In genomic region chr20:2751868-2752630, GRCh38 we compare ENCODE assay signal across 9 cellular contexts. TPM values are rescaled to one million over a fixed set of nuclear protein-coding genes. Genes with fewer than 3 reads are reported as not detected.
DNase-seq lines count a peak whose midpoint lies in the region; ATAC-seq and TF ChIP-seq lines count a peak whose summit lies in the region.
"Had no signal": no experiment of that assay in that cellular context is flagged by ENCODE, and none has a peak within 500 bp of the region (broad histone marks: within the 10 kb centered on the region; RNA-seq: fewer than 3 reads in every experiment).

No MANE protein-coding gene starts in this region.

- H3K9me3 Mint-ChIP-seq in stimulated activated naive B cell treated with anti-CD40 and anti-IgM and Interleukin-4, amounts not matched to agents 10 μg/mL and 1 μg/mL and 100 μg/mL, for 72 hours = no peaks in the 10 kb centered on the region
- H3K9me3 Mint-ChIP-seq: stimulated activated naive CD8-positive, alpha-beta T cell treated with anti-CD3 and anti-CD28 coated beads, Interleukin-15, Interleukin-2, amounts not matched to agents 100 ng/mL and 50 ng/mL, for 24 hours had no signal

- H3K27me3 Mint-ChIP-seq in stimulated activated naive B cell treated with anti-CD40 and anti-IgM and Interleukin-4, amounts not matched to agents 10 μg/mL and 1 μg/mL and 100 μg/mL, for 72 hours = peaks cover 65 to 72% of the 10 kb centered on the region in 2 donors

- no peaks in the 10 kb centered on the region for H3K9me3 ChIP-seq in Peyer's patch
- no peaks in the 10 kb centered on the region for H3K9me3 ChIP-seq in adipocyte (ENCODE audit: control insufficient read depth, low read length)

- TF ChIP-seq POLR2A in Peyer's patch (IDR thresholded peaks at IDR 0.05) = no peak

- no peaks in the 10 kb centered on the region for H3K36me3 Mint-ChIP-seq in stimulated activated naive B cell treated with anti-CD40 and anti-IgM and Interleukin-4, amounts not matched to agents 10 μg/mL and 1 μg/mL and 100 μg/mL, for 72 hours

- H3K4me1 ChIP-seq in Peyer's patch (peaks cover 3 to 38% (median 18%) of the 10 kb centered on the region in 4 donors), adipocyte (ENCODE audit: control insufficient read depth, insufficient read depth, low read length) (peaks cover 22% of the 10 kb centered on the region)

- TF ChIP-seq CTCF in GM20000 (IDR thresholded peaks at IDR 0.05; ENCODE audit: extremely low read depth, missing control alignments) (peak; percentile 15), Peyer's patch (IDR thresholded peaks at IDR 0.05) (peak in 3 of 6 experiments; percentile 11 to 31 (median 24)), kidney epithelial cell (IDR thresholded peaks at IDR 0.05; ENCODE audit: insufficient read depth, low read length, poor library complexity, severe bottlenecking) (no peak)

- ATAC-seq in stimulated activated naive B cell treated with anti-CD40 and anti-IgM and Interleukin-4, amounts not matched to agents 10 μg/mL and 1 μg/mL and 100 μg/mL, for 72 hours (replicated peaks) = peak; percentile 35 to 58
- no peak for ATAC-seq in GM19452 (IDR thresholded peaks at IDR 0.05; ENCODE audit: unreplicated experiment)
- no peak for ATAC-seq in HG03108 (IDR thresholded peaks at IDR 0.05; ENCODE audit: unreplicated experiment)

- H3K4me3 Mint-ChIP-seq in stimulated activated naive B cell treated with anti-CD40 and anti-IgM and Interleukin-4, amounts not matched to agents 10 μg/mL and 1 μg/mL and 100 μg/mL, for 72 hours = peak overlapping the region in 1 of 2 donors; percentile 75

- H3K27me3 ChIP-seq in Peyer's patch = no peaks in the 10 kb centered on the region
- H3K27me3 ChIP-seq in adipocyte (replicated peaks; ENCODE audit: control insufficient read depth, insufficient read depth, low read length) = peaks cover 66% of the 10 kb centered on the region
- H3K27me3 ChIP-seq in kidney epithelial cell (ENCODE audit: control insufficient read depth, insufficient read depth, low read length) = peaks cover 86% of the 10 kb centered on the region

- no peak overlapping the region for H3K9ac ChIP-seq in adipocyte (ENCODE audit: low read length)

- H3K4me1 Mint-ChIP-seq in stimulated activated naive B cell treated with anti-CD40 and anti-IgM and Interleukin-4, amounts not matched to agents 10 μg/mL and 1 μg/mL and 100 μg/mL, for 72 hours = peaks cover 26 to 37% of the 10 kb centered on the region in 2 donors

- peak; percentile 72 for DNase-seq in GM20000 (ENCODE audit: low spot score)
- peak in 1 of 3 donors; percentile 58 for DNase-seq in Peyer's patch
- DNase-seq in adipocyte (ENCODE audit: low read depth) = peak; percentile 67
- DNase-seq in kidney epithelial cell (ENCODE audit: low read depth) = no peak
- DNase-seq in stimulated activated naive B cell treated with anti-CD40 and anti-IgM and Interleukin-4, amounts not matched to agents 10 μg/mL and 1 μg/mL and 100 μg/mL, for 72 hours = peak; percentile 16
- no peak for DNase-seq in NCI-H2227 treated with DMSO at 0.1 percent for 48 hours (lab: John Stamatoyannopoulos, UW)

- no peak overlapping the region for H3K27ac Mint-ChIP-seq in stimulated activated naive B cell treated with anti-CD40 and anti-IgM and Interleukin-4, amounts not matched to agents 10 μg/mL and 1 μg/mL and 100 μg/mL, for 72 hours
- H3K27ac Mint-ChIP-seq: stimulated activated naive CD8-positive, alpha-beta T cell treated with anti-CD3 and anti-CD28 coated beads, Interleukin-15, Interleukin-2, amounts not matched to agents 100 ng/mL and 50 ng/mL, for 24 hours had no signal

- H3K4me3 ChIP-seq in Peyer's patch = peak overlapping the region; percentile 27 to 64 (median 56)
- peak overlapping the region; percentile 72 for H3K4me3 ChIP-seq in adipocyte (ENCODE audit: low read length)
- peak overlapping the region; percentile 14 for H3K4me3 ChIP-seq in kidney epithelial cell (ENCODE audit: low read depth, low read length)

- H3K36me3 ChIP-seq in Peyer's patch (no peaks in the 10 kb centered on the region), adipocyte (ENCODE audit: control insufficient read depth, insufficient read depth, low read length, severe bottlenecking) (no peaks in the 10 kb centered on the region), kidney epithelial cell (ENCODE audit: control insufficient read depth, insufficient read depth, low read length) (no peaks in the 10 kb centered on the region)

- H3K27ac ChIP-seq in Peyer's patch = peak overlapping the region in 3 of 4 donors; percentile 32 to 49 (median 36)

RNA-seq across cellular contexts. Expression of gene CPXM1, which starts 48.4 kb away (rescaled TPM):
- total RNA-seq in Peyer's patch (1 to 10 TPM in 3 of 4 donors, not detected in 1; 1.1 to 2.5 (median 1.2) TPM), kidney epithelial cell (68.7 and 97.4 TPM in 2 replicates)

RNA-seq across cellular contexts. Expression of gene EBF4, which starts 59.5 kb away (rescaled TPM):
- total RNA-seq in Peyer's patch (10 to 100 TPM in 1 of 4 donors, 1 to 10 TPM in 3; 1.4 to 17.3 (median 5.1) TPM), kidney epithelial cell (8.1 and 9.7 TPM in 2 replicates)

Comparison
In these comparisons a context has a peak if more than half of its experiments do, and no peak if none do; other contexts are left out.
1. DNase-seq: peak in GM20000 (single experiment), adipocyte (single experiment) and stimulated activated naive B cell treated with anti-CD40 and anti-IgM and Interleukin-4, amounts not matched to agents 10 μg/mL and 1 μg/mL and 100 μg/mL, for 72 hours (single experiment); none in kidney epithelial cell (single experiment) and NCI-H2227 treated with DMSO at 0.1 percent for 48 hours (single experiment).
2. H3K4me3 ChIP-seq: peak in every context shown above with its lines; median percentile 72 in adipocyte; 56 in Peyer's patch; 14 in kidney epithelial cell.
3. ATAC-seq: peak in stimulated activated naive B cell treated with anti-CD40 and anti-IgM and Interleukin-4, amounts not matched to agents 10 μg/mL and 1 μg/mL and 100 μg/mL, for 72 hours (2 of 2); none in GM19452 (single experiment) and HG03108 (single experiment).
4. RNA of gene CPXM1, which starts 48.4 kb away (total RNA-seq): 68.7 to 97.4 TPM in kidney epithelial cell; 1.1 to 2.5 TPM in Peyer's patch; every median in the first group is over 10 times any median in the second.